8 cellular contexts compared by ENCODE assay signal in genomic region chr17:82334622-82335394, GRCh38. TPM values are rescaled to one million over a fixed set of nuclear protein-coding genes. Genes with fewer than 3 reads are reported as not detected.
DNase-seq lines count a peak whose midpoint lies in the region; ATAC-seq and TF ChIP-seq lines count a peak whose summit lies in the region.

No MANE protein-coding gene starts in this region.

- H3K27ac ChIP-seq in CD4-positive, CD25-positive, alpha-beta regulatory T cell (ENCODE audit: insufficient read depth, low read length, poor library complexity, severe bottlenecking) = no peak overlapping the region
- peak overlapping the region; percentile 73 for H3K27ac ChIP-seq in colonic mucosa

- H3K27me3 Mint-ChIP-seq in CD4-positive, CD25-positive, alpha-beta regulatory T cell = peaks cover 47% of the 10 kb centered on the region
- peaks cover 51% of the 10 kb centered on the region for H3K27me3 Mint-ChIP-seq in nephron (ENCODE audit: low read depth)

- peak overlapping the region; percentile 68 to 96 (median 90) for H3K4me3 Mint-ChIP-seq in CD4-positive, CD25-positive, alpha-beta regulatory T cell
- peak overlapping the region; percentile 81 to 89 (median 88) for H3K4me3 Mint-ChIP-seq in nephron

- H3K4me1 ChIP-seq in CD4-positive, CD25-positive, alpha-beta regulatory T cell (ENCODE audit: control insufficient read depth, insufficient read depth, low read length, poor library complexity, severe bottlenecking) = peaks cover 31% of the 10 kb centered on the region
- peaks cover 33% of the 10 kb centered on the region for H3K4me1 ChIP-seq in colonic mucosa

- H3K4me3 ChIP-seq in CD4-positive, CD25-positive, alpha-beta regulatory T cell (ENCODE audit: low read depth, low read length) = peak overlapping the region; percentile 51
- H3K4me3 ChIP-seq in colonic mucosa = peak overlapping the region; percentile 47

- H3K4me1 Mint-ChIP-seq in CD4-positive, CD25-positive, alpha-beta regulatory T cell = peaks cover 0 to 34% (median 13%) of the 10 kb centered on the region in 4 donors
- peaks cover 40% of the 10 kb centered on the region for H3K4me1 Mint-ChIP-seq in nephron

- ATAC-seq in CD4-positive, CD25-positive, alpha-beta regulatory T cell (ENCODE audit: low read depth in 2 of 2) = no peak
- no peak for ATAC-seq in HG03432 (IDR thresholded peaks at IDR 0.05; ENCODE audit: unreplicated experiment)

- intact Hi-C loops in colonic mucosa (cut with DNase I) = no loop called here

- no peak for TF ChIP-seq CTCF in colonic mucosa (IDR thresholded peaks at IDR 0.05)
- TF ChIP-seq CTCF in nephron (IDR thresholded peaks at IDR 0.05; ENCODE audit: unreplicated experiment in 3 of 3) = no peak

- H3K36me3 ChIP-seq in CD4-positive, CD25-positive, alpha-beta regulatory T cell (ENCODE audit: control insufficient read depth, insufficient read depth, low read length) = no peaks in the 10 kb centered on the region
- no peaks in the 10 kb centered on the region for H3K36me3 ChIP-seq in colonic mucosa

- no peak for DNase-seq in CD4-positive, CD25-positive, alpha-beta regulatory T cell
- DNase-seq in NAMALWA (ENCODE audit: low spot score) = peak; percentile 56
- DNase-seq in colonic mucosa = no peak
- DNase-seq in effector CD4-positive, alpha-beta T cell = no peak
- DNase-seq in stimulated activated CD4-positive, alpha-beta T cell treated with anti-CD3 and anti-CD28 coated beads, Interleukin-4, amount 100 ng/mL, for 4 hours = no peak
- no peak for DNase-seq in activated CD4-positive, alpha-beta T cell treated with anti-CD3 and anti-CD28 coated beads for 4 hours

- H3K27me3 ChIP-seq in CD4-positive, CD25-positive, alpha-beta regulatory T cell (ENCODE audit: control insufficient read depth, insufficient read depth, low read length) = no peaks in the 10 kb centered on the region
- H3K27me3 ChIP-seq in colonic mucosa = peaks cover 16% of the 10 kb centered on the region

- peak overlapping the region in 2 of 3 donors; percentile 5 to 70 for H3K27ac Mint-ChIP-seq in CD4-positive, CD25-positive, alpha-beta regulatory T cell
- peak overlapping the region; percentile 73 to 93 (median 80) for H3K27ac Mint-ChIP-seq in nephron

- H3K36me3 Mint-ChIP-seq in CD4-positive, CD25-positive, alpha-beta regulatory T cell = no peaks in the 10 kb centered on the region
- H3K36me3 Mint-ChIP-seq in nephron (ENCODE audit: low read depth) = no peaks in the 10 kb centered on the region

- H3K9me3 ChIP-seq in CD4-positive, CD25-positive, alpha-beta regulatory T cell (ENCODE audit: control insufficient read depth in 2 of 2, low read length in 2 of 2) = no peaks in the 10 kb centered on the region
- no peaks in the 10 kb centered on the region for H3K9me3 ChIP-seq in colonic mucosa

- H3K9me3 Mint-ChIP-seq in CD4-positive, CD25-positive, alpha-beta regulatory T cell = no peaks in the 10 kb centered on the region
- H3K9me3 Mint-ChIP-seq in nephron = peaks cover 3% of the 10 kb centered on the region

- H3K9ac ChIP-seq in colonic mucosa (ENCODE audit: low read depth in 2 of 2, low read length in 2 of 2) = peak overlapping the region; percentile 68 to 81

RNA-seq across cellular contexts. Expression of gene SECTM1, which starts 1.2 kb away (rescaled TPM):
- 0.52 TPM for total RNA-seq in CD4-positive, CD25-positive, alpha-beta regulatory T cell
- polyA plus RNA-seq in CD4-positive, CD25-positive, alpha-beta regulatory T cell = under 1 TPM; 0.38 to 0.91 (median 0.51) TPM
- total RNA-seq in colonic mucosa = 10 to 100 TPM; 29.1 to 76.3 TPM

RNA-seq across cellular contexts. Expression of gene CD7, which starts 17.4 kb away (rescaled TPM):
- total RNA-seq in CD4-positive, CD25-positive, alpha-beta regulatory T cell = 140 TPM
- 10 to 100 TPM; 56.3 to 76.9 (median 68.3) TPM for polyA plus RNA-seq in CD4-positive, CD25-positive, alpha-beta regulatory T cell
- 1 to 10 TPM; 4.2 to 5.0 TPM for total RNA-seq in colonic mucosa

RNA-seq across cellular contexts. Expression of gene TEX19, which starts 24.2 kb away (rescaled TPM):
- total RNA-seq in CD4-positive, CD25-positive, alpha-beta regulatory T cell = not detected
- polyA plus RNA-seq in CD4-positive, CD25-positive, alpha-beta regulatory T cell = not detected
- not detected for total RNA-seq in colonic mucosa

RNA-seq across cellular contexts. Expression of gene UTS2R, which starts 36.8 kb away (rescaled TPM):
- not detected for total RNA-seq in CD4-positive, CD25-positive, alpha-beta regulatory T cell
- polyA plus RNA-seq in CD4-positive, CD25-positive, alpha-beta regulatory T cell = not detected
- total RNA-seq in colonic mucosa = not detected

Comparison
In these comparisons a context has a peak if more than half of its experiments do, and no peak if none do; other contexts are left out.
1. RNA of gene SECTM1, which starts 1.2 kb away (total RNA-seq): 29.1 to 76.3 TPM in colonic mucosa; 0.52 TPM in CD4-positive, CD25-positive, alpha-beta regulatory T cell (single experiment); every median in the first group is over 10 times any median in the second.
2. RNA of gene CD7, which starts 17.4 kb away (total RNA-seq): 140 TPM in CD4-positive, CD25-positive, alpha-beta regulatory T cell (single experiment); 4.2 to 5.0 TPM in colonic mucosa; every median in the first group is over 10 times any median in the second.